8 cellular contexts compared by ENCODE assay signal in the genomic region with DNA sequence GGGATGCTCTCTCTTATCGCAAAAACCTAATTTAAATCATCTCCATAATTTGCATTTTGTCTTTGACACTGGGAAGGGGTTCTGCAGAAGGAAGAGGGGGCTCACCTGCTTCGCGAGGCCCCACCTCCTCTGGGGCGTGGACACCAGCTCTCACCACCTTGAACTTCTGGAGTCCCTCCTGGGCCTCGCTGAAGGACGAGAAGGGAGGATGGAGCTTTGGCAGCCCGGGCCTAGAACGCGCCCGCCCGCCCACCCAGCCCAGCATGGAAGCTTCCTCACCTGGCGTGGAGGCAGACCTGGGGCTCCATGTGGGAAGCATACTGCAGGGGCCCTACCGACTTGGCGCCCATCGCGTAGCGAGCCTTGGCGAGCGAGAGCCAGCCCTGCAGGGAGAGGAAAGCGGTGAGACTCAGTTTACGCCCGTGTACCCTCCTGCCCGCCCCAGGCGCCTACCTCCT. TPM values are rescaled to one million over a fixed set of nuclear protein-coding genes. Genes with fewer than 3 reads are reported as not detected.
DNase-seq lines count a peak whose midpoint lies in the region; ATAC-seq, FAIRE-seq and TF ChIP-seq lines count a peak whose summit lies in the region.

No MANE protein-coding gene starts in this region.

- no peak for DNase-seq in AG10803 (ENCODE audit: low read depth)
- DNase-seq in K562 (ENCODE audit: extremely low read depth in 1 of 4, low spot score in 3 of 4) = peak; percentile 29 to 60 (median 35)
- DNase-seq in type B pancreatic cell (ENCODE audit: extremely low spot score, unreplicated experiment) = no peak

- ATAC-seq in GM19397 (IDR thresholded peaks at IDR 0.05; ENCODE audit: unreplicated experiment) = peak; percentile 0
- ATAC-seq in K562 = no peak
- no peak for ATAC-seq in HG03280 (IDR thresholded peaks at IDR 0.05; ENCODE audit: unreplicated experiment)
- no peak for ATAC-seq in GM21825 (IDR thresholded peaks at IDR 0.05; ENCODE audit: unreplicated experiment)

- WGBS in K562 (ENCODE audit: insufficient coverage, low coverage, missing lambda C conversion rate) = 0% methylated on average over 14 of the region's 24 CpGs
- WGBS in liver = 3% methylated on average over 24 of the region's 24 CpGs

- H2AFZ ChIP-seq in Loucy (ENCODE audit: low read length) = peak overlapping the region; percentile 90
- H2AFZ ChIP-seq in K562 (ENCODE audit: low read depth, low read length) = peak overlapping the region; percentile 95

- peak overlapping the region; percentile 74 for H3K9ac ChIP-seq in Loucy (ENCODE audit: low read depth, low read length, poor library complexity, severe bottlenecking)
- peak overlapping the region; percentile 57 to 92 for H3K9ac ChIP-seq in K562 (ENCODE audit: insufficient read depth in 1 of 2, low read depth in 2 of 2, low read length in 2 of 2)
- H3K9ac ChIP-seq in liver (ENCODE audit: low read depth in 1 of 2, low read length in 2 of 2) = peak overlapping the region; percentile 10 to 56

- H3K79me2 ChIP-seq in Loucy (ENCODE audit: insufficient read depth, low read length) (peaks cover 41% of the 10 kb centered on the region), K562 (ENCODE audit: control insufficient read depth, insufficient read depth, low read length) (peaks cover 48% of the 10 kb centered on the region)

- no peaks in the 10 kb centered on the region for H3K9me3 Mint-ChIP-seq in type B pancreatic cell

- H3K4me3 ChIP-seq in AG10803 (ENCODE audit: low read length) (peak overlapping the region; percentile 94), Loucy (ENCODE audit: low read length, poor library complexity, severe bottlenecking) (peak overlapping the region; percentile 79), K562 (peak overlapping the region; percentile 59), liver (ENCODE audit: low read depth in 1 of 3, low read length in 3 of 3) (peak overlapping the region; percentile 73 to 92 (median 88))

- H3K36me3 ChIP-seq in Loucy (ENCODE audit: insufficient read depth, low read length) (peaks cover 27% of the 10 kb centered on the region; the same call in 1 of the 2 replicates), K562 (ENCODE audit: control insufficient read depth, insufficient read depth, low read length) (peaks cover 45% of the 10 kb centered on the region), liver (ENCODE audit: control insufficient read depth in 4 of 4, insufficient read depth in 3 of 4, low read depth in 1 of 4, low read length in 3 of 4) (peaks cover 8 to 29% (median 28%) of the 10 kb centered on the region in 4 donors)

- H3K4me3 Mint-ChIP-seq in type B pancreatic cell = peak overlapping the region; percentile 99

- H3K4me1 ChIP-seq in Loucy (ENCODE audit: insufficient read depth, low read length, poor library complexity, severe bottlenecking) = peaks cover 12% of the 10 kb centered on the region
- H3K4me1 ChIP-seq in K562 (replicated peaks in 1 of 2; ENCODE audit: control insufficient read depth in 2 of 2, insufficient read depth in 2 of 2, low read length in 2 of 2) = peaks cover 40 to 58% of the 10 kb centered on the region in 2 experiments
- peaks cover 3 to 17% (median 11%) of the 10 kb centered on the region in 4 donors for H3K4me1 ChIP-seq in liver (ENCODE audit: control insufficient read depth in 4 of 4, insufficient read depth in 4 of 4, low read length in 3 of 4)

- intact Hi-C loops in K562 (cut with micrococcal nuclease) = loop anchor here (1.0 to 10.0 kb wide), 4 partner anchors 31 to 866 kb away; a partner anchor contains a TSS

- peaks cover 7% of the 10 kb centered on the region for H3K27me3 Mint-ChIP-seq in type B pancreatic cell

- no peaks in the 10 kb centered on the region for H3K9me2 ChIP-seq in Loucy (replicated peaks; ENCODE audit: low read depth, low read length)

- FAIRE-seq in K562 (lab: Jason Lieb, UNC) = no peak

- in situ Hi-C loops in K562 (cut with MboI) = loop anchor here (25.0 kb wide), 2 partner anchors 896 to 1171 kb away; no protein-coding TSS in a partner anchor

- H4K20me1 ChIP-seq in Loucy (ENCODE audit: insufficient read depth, low read length, poor library complexity, severe bottlenecking) (peaks cover 9% of the 10 kb centered on the region), K562 (replicated peaks; ENCODE audit: control insufficient read depth, insufficient read depth, low read length) (no peaks in the 10 kb centered on the region)

- H3K27me3 ChIP-seq in Loucy (ENCODE audit: insufficient read depth, low read length, poor library complexity, severe bottlenecking) = no peaks in the 10 kb centered on the region
- no peaks in the 10 kb centered on the region for H3K27me3 ChIP-seq in K562 (ENCODE audit: control insufficient read depth in 2 of 2, insufficient read depth in 2 of 2, low read length in 2 of 2)
- H3K27me3 ChIP-seq in liver (ENCODE audit: control insufficient read depth in 4 of 4, insufficient read depth in 4 of 4, low read length in 3 of 4) = no peaks in the 10 kb centered on the region

- peaks cover 27% of the 10 kb centered on the region for H3K4me1 Mint-ChIP-seq in type B pancreatic cell (ENCODE audit: unreplicated experiment)

- no peak for TF ChIP-seq POLR2A in K562 (conservative IDR thresholded peaks at IDR 0.05)

- H3K4me2 ChIP-seq in Loucy (ENCODE audit: low read depth, low read length, poor library complexity, severe bottlenecking) (peak overlapping the region; percentile 64), K562 (ENCODE audit: insufficient read depth, low read length) (peak overlapping the region; percentile 67)

- CTCF ChIA-PET in K562 (lab: Yijun Ruan, JAX; ENCODE audit: low intra/inter-chr PET ratio) = no interaction called here

- H3K36me3 Mint-ChIP-seq in type B pancreatic cell = peaks cover 29% of the 10 kb centered on the region

- H3K9me3 ChIP-seq in Loucy (ENCODE audit: insufficient read depth, low read depth, low read length) = no peaks in the 10 kb centered on the region
- H3K9me3 ChIP-seq in K562 (replicated peaks; ENCODE audit: control insufficient read depth, insufficient read depth, low read depth, low read length) = no peaks in the 10 kb centered on the region
- H3K9me3 ChIP-seq in liver (ENCODE audit: control insufficient read depth in 4 of 4, low read length in 3 of 4) = no peaks in the 10 kb centered on the region

- H3K27ac Mint-ChIP-seq in type B pancreatic cell = peak overlapping the region; percentile 94

- POLR2A ChIA-PET in K562 (lab: Yijun Ruan, JAX) = interaction anchor here (0.8 to 6.1 kb wide), 8 partner anchors 8 to 867 kb away, joined by 3 to 63 read pairs (median 4); a partner anchor contains a TSS

- TF ChIP-seq RAD21 in K562 (CRISPR knock-in tag; conservative IDR thresholded peaks at IDR 0.05 in 1 of 2, IDR thresholded peaks at IDR 0.05 in 1 of 2) (no peak), liver (IDR thresholded peaks at IDR 0.05) (no peak)

- TF ChIP-seq CTCF in AG10803 (conservative IDR thresholded peaks at IDR 0.05; ENCODE audit: low read length) (no peak), Loucy (conservative IDR thresholded peaks at IDR 0.05; ENCODE audit: low read length) (no peak), K562 (IDR thresholded peaks at IDR 0.05 in 2 of 3, conservative IDR thresholded peaks at IDR 0.05 in 1 of 3; ENCODE audit: insufficient read depth in 2 of 3, low read depth in 1 of 3, low read length in 3 of 3) (no peak), liver (IDR thresholded peaks at IDR 0.05; ENCODE audit: low read depth, low read length, missing input control) (no peak), type B pancreatic cell (conservative IDR thresholded peaks at IDR 0.05) (no peak)

- H3K27ac ChIP-seq in K562 (ENCODE audit: extremely low read depth, low read depth, low read length) (peak overlapping the region; percentile 78), liver (ENCODE audit: low read depth in 1 of 2, low read length in 2 of 2) (peak overlapping the region; percentile 78 to 83)

- H3K9me1 ChIP-seq in K562 (ENCODE audit: control insufficient read depth, insufficient read depth, low read length) = no peaks in the 10 kb centered on the region

- no peaks in the 10 kb centered on the region for H3F3A ChIP-seq in Loucy (ENCODE audit: low read depth)

- TF ChIP-seq EP300 in K562 (IDR thresholded peaks at IDR 0.05; ENCODE audit: low read length) = no peak

- BruUV-seq in K562 (replicated peaks; lab: Mats Ljungman, UMichigan) = no TSS peak

RNA-seq across cellular contexts. Expression of a gene that starts 1.1 kb away (rescaled TPM):
- total RNA-seq in K562 (2011; cell fraction: chromatin; rRNA removed; ENCODE audit: low replicate concordance) = 74.0 and 256 TPM in 2 replicates
- 209 and 220 TPM in 2 replicates for total RNA-seq in K562 (2011; cell fraction: nucleolus; rRNA removed)
- 139 and 147 TPM in 2 replicates for total RNA-seq in K562 (2011; cell fraction: nucleoplasm; rRNA removed)
- total RNA-seq in K562 (2014; rRNA removed) (187 and 239 TPM in 2 replicates), K562 (2014; rRNA removed; fragmentation: Illumina TruSeq; extraction: Trizol) (42.1 and 52.9 TPM in 2 replicates), K562 (2015; rRNA removed; fragmentation: Illumina TruSeq; extraction: Trizol) (97.8 and 103 TPM in 2 replicates), K562 (2021) (164 and 167 TPM in 2 replicates), liver (10 to 100 TPM; 31.7 to 60.7 TPM), type B pancreatic cell (ENCODE audit: low replicate concordance) (53.6 and 67.0 TPM in 2 replicates)
- polyA plus RNA-seq in K562 (2011; rRNA removed) (127 and 158 TPM in 2 replicates), K562 (2014; fragmentation: Illumina TruSeq; extraction: Trizol) (100.0 and 155 TPM in 2 replicates), K562 (2014; fragmentation: Nextera tagmentation; extraction: Ambion mirVana) (10 to 100 TPM; 35.4 to 53.3 TPM), K562 (2014; rRNA removed) (209 and 231 TPM in 2 replicates), liver (10 to 100 TPM; 61.8 to 95.5 TPM)
- 271 and 517 TPM in 2 replicates for polyA plus RNA-seq in K562 (2011; cell fraction: cytosol; rRNA removed)
- 407 and 557 TPM in 2 replicates for polyA plus RNA-seq in K562 (2011; cell fraction: nucleus; rRNA removed)
- 134 and 149 TPM in 2 replicates for polyA plus RNA-seq in K562 (2012)
- 51.7 and 70.1 TPM in 2 replicates for polyA minus RNA-seq in K562 (2011; rRNA and poly(A)+ RNA removed)
- 78.1 and 83.2 TPM in 2 replicates for polyA minus RNA-seq in K562 (2011; cell fraction: cytosol; rRNA and poly(A)+ RNA removed)
- polyA minus RNA-seq in K562 (2011; cell fraction: nucleus; rRNA and poly(A)+ RNA removed) = 115 and 121 TPM in 2 replicates

RNA-seq across cellular contexts. Expression of a gene that starts 14.3 kb away (rescaled TPM):
- 213 and 354 TPM in 2 replicates for total RNA-seq in K562 (2011; cell fraction: chromatin; rRNA removed; ENCODE audit: low replicate concordance)
- 191 TPM in 2 replicates for total RNA-seq in K562 (2011; cell fraction: nucleolus; rRNA removed)
- total RNA-seq in K562 (2011; cell fraction: nucleoplasm; rRNA removed) = 220 and 291 TPM in 2 replicates
- total RNA-seq in K562 (2014; rRNA removed) = 49.6 and 57.0 TPM in 2 replicates
- total RNA-seq in K562 (2014; rRNA removed; fragmentation: Illumina TruSeq; extraction: Trizol) = 36.9 and 37.6 TPM in 2 replicates
- total RNA-seq in K562 (2015; rRNA removed; fragmentation: Illumina TruSeq; extraction: Trizol) = 35.2 and 38.5 TPM in 2 replicates
- total RNA-seq in K562 (2021) = 64.0 and 64.4 TPM in 2 replicates
- polyA plus RNA-seq in K562 (2011; rRNA removed) = 51.0 and 58.7 TPM in 2 replicates
- polyA plus RNA-seq in K562 (2011; cell fraction: cytosol; rRNA removed) = 53.2 and 74.2 TPM in 2 replicates
- polyA plus RNA-seq in K562 (2011; cell fraction: nucleus; rRNA removed) = 140 and 232 TPM in 2 replicates
- polyA plus RNA-seq in K562 (2012) = 44.4 and 61.5 TPM in 2 replicates
- 79.5 and 90.7 TPM in 2 replicates for polyA plus RNA-seq in K562 (2014; fragmentation: Illumina TruSeq; extraction: Trizol)
- polyA plus RNA-seq in K562 (2014; fragmentation: Nextera tagmentation; extraction: Ambion mirVana) = 10 to 100 TPM; 11.6 to 19.3 TPM
- polyA plus RNA-seq in K562 (2014; rRNA removed) = 67.4 and 76.7 TPM in 2 replicates
- polyA minus RNA-seq in K562 (2011; rRNA and poly(A)+ RNA removed) = 42.3 and 45.7 TPM in 2 replicates
- polyA minus RNA-seq in K562 (2011; cell fraction: cytosol; rRNA and poly(A)+ RNA removed) = 31.4 and 33.8 TPM in 2 replicates
- 74.3 and 76.3 TPM in 2 replicates for polyA minus RNA-seq in K562 (2011; cell fraction: nucleus; rRNA and poly(A)+ RNA removed)
- total RNA-seq in liver = 10 to 100 TPM; 14.0 to 28.6 TPM
- 10 to 100 TPM; 16.1 to 17.2 TPM for polyA plus RNA-seq in liver
- total RNA-seq in type B pancreatic cell (ENCODE audit: low replicate concordance) = 35.8 and 37.5 TPM in 2 replicates

Comparison
In these comparisons a context has a peak if more than half of its experiments do, and no peak if none do; other contexts are left out.
1. DNase-seq: peak in K562 (4 of 4); none in AG10803 (single experiment) and type B pancreatic cell (single experiment).
2. Peak in every context shown above with its lines, with median percentiles within 50 percentile points of each other: H3K4me3 ChIP-seq and H3K9ac ChIP-seq.